ENCODE assay signal across 36 cellular contexts in genomic region chr4:55284331-55284730, GRCh38.
"Had no signal": no experiment of that assay in that cellular context is flagged by ENCODE, and none has a peak within 500 bp of the region (broad histone marks: within the 10 kb centered on the region; RNA-seq: fewer than 3 reads in every experiment).

No MANE protein-coding gene starts in this region.

- H3K4me3 Mint-ChIP-seq: activated CD4-positive, alpha-beta memory T cell treated with anti-CD3 and anti-CD28 coated beads, Interleukin-2, amount 10 ng/mL, durations not matched to agents 7 days and 5 days; activated CD4-positive, alpha-beta T cell treated with anti-CD3 and anti-CD28 coated beads for 36 hours; activated CD4-positive, alpha-beta T cell treated with anti-CD3 and anti-CD28 coated beads, Interleukin-2, amount 10 ng/mL, durations not matched to agents 7 days and 5 days; activated CD8-positive, alpha-beta memory T cell treated with anti-CD3 and anti-CD28 coated beads, Interleukin-2, amount 10 ng/mL, durations not matched to agents 7 days and 5 days; activated CD8-positive, alpha-beta T cell treated with anti-CD3 and anti-CD28 coated beads, Interleukin-2, amount 10 ng/mL, durations not matched to agents 7 days and 5 days; activated naive CD4-positive, alpha-beta T cell treated with anti-CD3 and anti-CD28 coated beads, Interleukin-2, amount 10 ng/mL, durations not matched to agents 7 days and 5 days; activated naive CD4-positive, alpha-beta T cell treated with anti-CD3 and anti-CD28 coated beads, Interleukin-2, amount 50 U/mL, for 24 hours; activated naive CD8-positive, alpha-beta T cell; activated naive CD8-positive, alpha-beta T cell treated with anti-CD3 and anti-CD28 coated beads, Interleukin-2, amount 10 ng/mL, durations not matched to agents 7 days and 5 days; activated naive CD8-positive, alpha-beta T cell treated with anti-CD3 and anti-CD28 coated beads, Interleukin-2, amount 50 U/mL, for 24 hours; activated T-cell treated with anti-CD3 and anti-CD28 coated beads, Interleukin-2, amount 50 U/mL, for 24 hours; T-helper 1 cell treated with Interleukin-12 subunit alpha and Interleukin-12 subunit beta and Interleukin-4 antibody, amounts not matched to agents 30 μg/mL and 1 μg/mL, for 36 hours; T-helper 2 cell treated with Interferon-gamma antibody and Interleukin-4, amounts not matched to agents 5 μg/mL and 100 μg/mL, for 36 hours; WTC11 had no signal

- H3K27me3 ChIP-seq: body of pancreas, brain microvascular endothelial cell, breast epithelium had no signal

- H3K27ac ChIP-seq: body of pancreas, brain microvascular endothelial cell, breast epithelium, WERI-Rb-1 had no signal

- ATAC-seq: activated CD4-positive, alpha-beta T cell treated with anti-CD3 and anti-CD28 coated beads for 36 hours; activated CD4-positive, CD25-positive, alpha-beta regulatory T cell treated with anti-CD3 and anti-CD28 coated beads, Interleukin-2, amount 50 U/mL, for 24 hours; activated CD8-positive, alpha-beta memory T cell treated with anti-CD3 and anti-CD28 coated beads, Interleukin-2, amount 10 ng/mL, durations not matched to agents 7 days and 5 days; activated CD8-positive, alpha-beta T cell treated with anti-CD3 and anti-CD28 coated beads, Interleukin-2, amount 10 ng/mL, durations not matched to agents 7 days and 5 days; activated naive CD8-positive, alpha-beta T cell treated with anti-CD3 and anti-CD28 coated beads, Interleukin-2, amount 50 U/mL, for 24 hours; body of pancreas; WTC11 had no signal

- H3K4me1 ChIP-seq: body of pancreas, breast epithelium had no signal

- DNase-seq: activated CD4-positive, alpha-beta memory T cell treated with anti-CD3 and anti-CD28 coated beads, Interleukin-2, amount 10 ng/mL, durations not matched to agents 7 days and 5 days; activated CD4-positive, alpha-beta T cell treated with anti-CD3 and anti-CD28 coated beads for 1 hour; activated CD4-positive, alpha-beta T cell treated with anti-CD3 and anti-CD28 coated beads for 36 hours; activated CD4-positive, alpha-beta T cell treated with anti-CD3 and anti-CD28 coated beads for 48 hours; activated CD4-positive, alpha-beta T cell treated with anti-CD3 and anti-CD28 coated beads, Interleukin-2, amount 10 ng/mL, durations not matched to agents 7 days and 5 days; activated CD4-positive, alpha-beta T cell treated with anti-CD3 and anti-CD28 coated beads, Interleukin-2, amount 50 U/mL, for 48 hours; activated CD4-positive, CD25-positive, alpha-beta regulatory T cell; activated CD8-positive, alpha-beta memory T cell treated with anti-CD3 and anti-CD28 coated beads for 24 hours; activated CD8-positive, alpha-beta memory T cell treated with anti-CD3 and anti-CD28 coated beads, Interleukin-2, amount 10 ng/mL, durations not matched to agents 7 days and 5 days; activated CD8-positive, alpha-beta memory T cell treated with anti-CD3 and anti-CD28 coated beads, Interleukin-2, amount 50 U/mL, for 48 hours; activated CD8-positive, alpha-beta T cell treated with anti-CD3 and anti-CD28 coated beads, Interleukin-2, amount 10 ng/mL, durations not matched to agents 7 days and 5 days; activated effector memory CD4-positive, alpha-beta T cell treated with Interleukin-2 at 50 U/mL for 16 hours; activated gamma-delta T cell; activated naive CD4-positive, alpha-beta T cell treated with anti-CD3 and anti-CD28 coated beads, Interleukin-2, amount 10 ng/mL, durations not matched to agents 7 days and 5 days; activated naive CD4-positive, alpha-beta T cell treated with Interleukin-2 at 50 U/mL for 16 hours; activated naive CD8-positive, alpha-beta T cell treated with anti-CD3 and anti-CD28 coated beads, Interleukin-2, amount 10 ng/mL, durations not matched to agents 7 days and 5 days; activated naive CD8-positive, alpha-beta T cell treated with anti-CD3 and anti-CD28 coated beads, Interleukin-2, amount 50 U/mL, for 24 hours; activated T-cell treated with anti-CD3 and anti-CD28 coated beads, Interleukin-2, amount 50 U/mL, for 24 hours; activated T-cell treated with anti-CD3 and anti-CD28 coated beads, Interleukin-2, amount 50 U/mL, for 48 hours; aorta; body of pancreas; brain microvascular endothelial cell; central memory CD4-positive, alpha-beta T cell; T-helper 2 cell; T-helper 9 cell; WERI-Rb-1 had no signal

- H3K36me3 ChIP-seq: brain microvascular endothelial cell, breast epithelium, WERI-Rb-1 had no signal

- H3K27ac Mint-ChIP-seq: activated CD4-positive, alpha-beta memory T cell treated with anti-CD3 and anti-CD28 coated beads, Interleukin-2, amount 10 ng/mL, durations not matched to agents 7 days and 5 days; activated CD4-positive, alpha-beta T cell treated with anti-CD3 and anti-CD28 coated beads for 36 hours; activated CD4-positive, alpha-beta T cell treated with anti-CD3 and anti-CD28 coated beads, Interleukin-2, amount 10 ng/mL, durations not matched to agents 7 days and 5 days; activated CD8-positive, alpha-beta memory T cell treated with anti-CD3 and anti-CD28 coated beads, Interleukin-2, amount 10 ng/mL, durations not matched to agents 7 days and 5 days; activated CD8-positive, alpha-beta T cell treated with anti-CD3 and anti-CD28 coated beads, Interleukin-2, amount 10 ng/mL, durations not matched to agents 7 days and 5 days; activated naive CD4-positive, alpha-beta T cell treated with anti-CD3 and anti-CD28 coated beads, Interleukin-2, amount 10 ng/mL, durations not matched to agents 7 days and 5 days; activated naive CD4-positive, alpha-beta T cell treated with anti-CD3 and anti-CD28 coated beads, Interleukin-2, amount 50 U/mL, for 24 hours; activated naive CD8-positive, alpha-beta T cell; activated naive CD8-positive, alpha-beta T cell treated with anti-CD3 and anti-CD28 coated beads, Interleukin-2, amount 10 ng/mL, durations not matched to agents 7 days and 5 days; activated naive CD8-positive, alpha-beta T cell treated with anti-CD3 and anti-CD28 coated beads, Interleukin-2, amount 50 U/mL, for 24 hours; activated T-cell treated with anti-CD3 and anti-CD28 coated beads, Interleukin-2, amount 50 U/mL, for 24 hours; activated T-helper 2 cell treated with anti-CD3 and anti-CD28 coated beads, Interferon-gamma antibody, Interleukin-2, Interleukin-4, amounts not matched to agents 10 μg/mL and 5 μg/mL and 100 μg/mL, durations not matched to agents 14 hours and 24 hours and 36 hours; T-helper 1 cell treated with Interleukin-12 subunit alpha and Interleukin-12 subunit beta and Interleukin-4 antibody, amounts not matched to agents 30 μg/mL and 1 μg/mL, for 36 hours; T-helper 2 cell treated with Interferon-gamma antibody and Interleukin-4, amounts not matched to agents 5 μg/mL and 100 μg/mL, for 36 hours; WTC11 had no signal

- H3K4me1 Mint-ChIP-seq: activated CD4-positive, alpha-beta memory T cell treated with anti-CD3 and anti-CD28 coated beads, Interleukin-2, amount 10 ng/mL, durations not matched to agents 7 days and 5 days; activated CD4-positive, alpha-beta T cell treated with anti-CD3 and anti-CD28 coated beads for 36 hours; activated CD4-positive, alpha-beta T cell treated with anti-CD3 and anti-CD28 coated beads, Interleukin-2, amount 10 ng/mL, durations not matched to agents 7 days and 5 days; activated CD8-positive, alpha-beta memory T cell treated with anti-CD3 and anti-CD28 coated beads, Interleukin-2, amount 10 ng/mL, durations not matched to agents 7 days and 5 days; activated naive CD4-positive, alpha-beta T cell treated with anti-CD3 and anti-CD28 coated beads, Interleukin-2, amount 10 ng/mL, durations not matched to agents 7 days and 5 days; activated naive CD4-positive, alpha-beta T cell treated with anti-CD3 and anti-CD28 coated beads, Interleukin-2, amount 50 U/mL, for 24 hours; activated naive CD8-positive, alpha-beta T cell treated with anti-CD3 and anti-CD28 coated beads, Interleukin-2, amount 10 ng/mL, durations not matched to agents 7 days and 5 days; activated naive CD8-positive, alpha-beta T cell treated with anti-CD3 and anti-CD28 coated beads, Interleukin-2, amount 50 U/mL, for 24 hours had no signal

- H3K4me3 ChIP-seq: body of pancreas, breast epithelium had no signal

- H3K27me3 Mint-ChIP-seq: activated CD4-positive, alpha-beta T cell treated with anti-CD3 and anti-CD28 coated beads, Interleukin-2, amount 10 ng/mL, durations not matched to agents 7 days and 5 days; activated naive CD8-positive, alpha-beta T cell treated with anti-CD3 and anti-CD28 coated beads, Interleukin-2, amount 10 ng/mL, durations not matched to agents 7 days and 5 days had no signal

- FAIRE-seq: astrocyte, TTC549 had no signal

- H3K36me3 Mint-ChIP-seq: activated naive CD8-positive, alpha-beta T cell treated with anti-CD3 and anti-CD28 coated beads, Interleukin-2, amount 10 ng/mL, durations not matched to agents 7 days and 5 days had no signal
